Comparison of ENCODE assay signal across 25 cellular contexts in the genomic region with DNA sequence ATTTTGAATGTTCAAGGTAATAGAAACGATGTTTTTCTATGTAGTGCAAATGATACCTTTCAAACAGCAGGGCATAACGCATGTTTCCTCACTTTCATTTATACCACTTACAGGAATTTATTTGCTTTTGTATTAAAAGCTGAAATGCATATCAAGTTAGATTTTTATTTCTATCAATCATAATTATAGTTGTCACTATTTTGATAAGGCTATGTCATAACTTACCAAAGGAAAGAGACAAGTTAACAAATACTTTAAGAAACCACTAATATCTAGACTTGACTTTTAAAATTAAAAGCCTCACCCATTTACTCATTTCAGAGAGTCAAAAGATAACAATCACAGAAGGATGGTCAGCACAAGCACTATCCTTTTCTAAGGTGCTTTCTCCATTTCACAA. TPM values are rescaled to one million over a fixed set of nuclear protein-coding genes. Genes with fewer than 3 reads are reported as not detected.
DNase-seq lines count a peak whose midpoint lies in the region; FAIRE-seq and TF ChIP-seq lines count a peak whose summit lies in the region.
"Had no signal": no experiment of that assay in that cellular context is flagged by ENCODE, and none has a peak within 500 bp of the region (broad histone marks: within the 10 kb centered on the region; RNA-seq: fewer than 3 reads in every experiment).

No MANE protein-coding gene starts in this region.

- no peaks in the 10 kb centered on the region for H3K27me3 ChIP-seq in BLaER1 treated with 17β-estradiol and CSF1 and Interleukin-3, amounts not matched to agents 10 nM and 100 nM
- no peaks in the 10 kb centered on the region for H3K27me3 ChIP-seq in SU-DHL-6 (ENCODE audit: low read length)
- H3K27me3 ChIP-seq: dorsolateral prefrontal cortex, left lung, neutrophil, right lobe of liver, suprapubic skin, upper lobe of right lung had no signal

- peaks cover 44 to 92% (median 72%) of the 10 kb centered on the region in 10 experiments for H3K4me1 ChIP-seq in BLaER1 treated with 17β-estradiol and CSF1 and Interleukin-3, amounts not matched to agents 10 nM and 100 nM

- TF ChIP-seq CTCF in SU-DHL-6 (IDR thresholded peaks at IDR 0.05; ENCODE audit: insufficient read depth, low read length, poor library complexity, severe bottlenecking) = no peak

- H3K4me2 ChIP-seq in BLaER1 treated with 17β-estradiol and CSF1 and Interleukin-3, amounts not matched to agents 10 nM and 100 nM = peak overlapping the region in 7 of 11 experiments; percentile 13 to 80 (median 53); a peak in 9 of 22 replicates
- H3K4me2 ChIP-seq in SU-DHL-6 (ENCODE audit: low read depth, low read length, poor library complexity, severe bottlenecking) = peak overlapping the region; percentile 88

- no peak overlapping the region for H3K27ac ChIP-seq in BLaER1 treated with 17β-estradiol and CSF1 and Interleukin-3, amounts not matched to agents 10 nM and 100 nM
- peak overlapping the region; percentile 98 for H3K27ac ChIP-seq in SU-DHL-6 (ENCODE audit: low read depth, low read length)
- H3K27ac ChIP-seq: dorsolateral prefrontal cortex, HL-60, left lung, neutrophil, right lobe of liver, suprapubic skin, upper lobe of right lung had no signal

- no peaks in the 10 kb centered on the region for H3K9me2 ChIP-seq in SU-DHL-6 (replicated peaks; ENCODE audit: insufficient read depth, low read length)

- peaks cover 0 to 7% (median 0%) of the 10 kb centered on the region in 11 experiments; a peak in 3 of 22 replicates for H3K36me3 ChIP-seq in BLaER1 treated with 17β-estradiol and CSF1 and Interleukin-3, amounts not matched to agents 10 nM and 100 nM
- H3K36me3 ChIP-seq in SU-DHL-6 (ENCODE audit: low read length) = 0 out of 2 replicates have a peak, but pooled peaks cover 4% of the 10 kb centered on the region
- H3K36me3 ChIP-seq: left lung, neutrophil, right lobe of liver, suprapubic skin, upper lobe of right lung had no signal

- peaks cover 62% of the 10 kb centered on the region for H3F3A ChIP-seq in SU-DHL-6 (ENCODE audit: insufficient read depth)

- H3K9me3 ChIP-seq in BLaER1 treated with 17β-estradiol and CSF1 and Interleukin-3, amounts not matched to agents 10 nM and 100 nM (replicated peaks in 1 of 11) = no peaks in the 10 kb centered on the region
- no peaks in the 10 kb centered on the region for H3K9me3 ChIP-seq in SU-DHL-6 (ENCODE audit: insufficient read depth, low read length)
- H3K9me3 ChIP-seq: left lung, neutrophil, right lobe of liver, suprapubic skin, upper lobe of right lung had no signal

- peaks cover 92% of the 10 kb centered on the region for H3K79me2 ChIP-seq in SU-DHL-6 (ENCODE audit: insufficient read depth, low read length)

- H4K20me1 ChIP-seq in BLaER1 treated with 17β-estradiol and CSF1 and Interleukin-3, amounts not matched to agents 10 nM and 100 nM = peaks cover 74 to 100% (median 100%) of the 10 kb centered on the region in 11 experiments
- peaks cover 8% of the 10 kb centered on the region; the same call in 1 of the 2 replicates for H4K20me1 ChIP-seq in SU-DHL-6 (ENCODE audit: low read depth, low read length)

- no peak for DNase-seq in GM18507 (ENCODE audit: extremely low spot score, insufficient read length, low read depth)
- no peak for DNase-seq in frontal cortex (ENCODE audit: low spot score in 2 of 2)
- no peak for DNase-seq in NCI-H748 treated with DMSO at 0.1 percent for 48 hours (lab: John Stamatoyannopoulos, UW)
- no peak for DNase-seq in NCI-H2107 (lab: John Stamatoyannopoulos, UW)
- DNase-seq in NK-92 treated with Interleukin-12 subunit alpha and Interleukin-12 subunit beta, amount 100 ng/mL, for 24 hours (lab: John Stamatoyannopoulos, UW) = no peak
- DNase-seq: activated naive CD8-positive, alpha-beta T cell treated with anti-CD3 and anti-CD28 coated beads, Interleukin-2, amount 10 ng/mL, durations not matched to agents 7 days and 5 days; DMS 273 treated with DMSO at 0.1 percent for 48 hours; dorsolateral prefrontal cortex; left lung; mesendoderm; NCI-H1092; NCI-H187 treated with DMSO at 0.1 percent for 48 hours; NCI-H524; right lobe of liver; stimulated activated CD4-positive, alpha-beta T cell treated with anti-CD3 and anti-CD28 coated beads, Interleukin-2, amount 100 ng/mL, for 48 hours; T-cell; upper lobe of right lung had no signal

- H2AFZ ChIP-seq in SU-DHL-6 (ENCODE audit: low read depth, low read length, severe bottlenecking) = no peak overlapping the region

- FAIRE-seq in GM18507 (lab: Jason Lieb, UNC) = peak; percentile 69
- FAIRE-seq in frontal cortex (lab: Jason Lieb, UNC) = peak; percentile 24
- FAIRE-seq: H1, RCC 7860, TTC549 had no signal

- no peak overlapping the region for H3K4me3 ChIP-seq in BLaER1 treated with 17β-estradiol and CSF1 and Interleukin-3, amounts not matched to agents 10 nM and 100 nM
- H3K4me3 ChIP-seq in SU-DHL-6 (ENCODE audit: insufficient read depth, low read length, poor library complexity, severe bottlenecking) = no peak overlapping the region
- H3K4me3 ChIP-seq: dorsolateral prefrontal cortex, left lung, right lobe of liver, suprapubic skin, upper lobe of right lung had no signal

- no peak overlapping the region for H3K9ac ChIP-seq in BLaER1 treated with 17β-estradiol and CSF1 and Interleukin-3, amounts not matched to agents 10 nM and 100 nM
- H3K9ac ChIP-seq in SU-DHL-6 (ENCODE audit: low read length) = peak overlapping the region; percentile 53

RNA-seq across cellular contexts. Expression of gene ERP44, which starts 12.7 kb away (rescaled TPM):
- 24.5 TPM for total RNA-seq in frontal cortex

RNA-seq across cellular contexts. Expression of gene INVS, which starts 12.9 kb away (rescaled TPM):
- 15.1 TPM for total RNA-seq in frontal cortex
